In genomic region chr17:17766351-17767095, GRCh38 we compare ENCODE assay signal across 10 cellular contexts.
DNase-seq lines count a peak whose midpoint lies in the region; ATAC-seq and TF ChIP-seq lines count a peak whose summit lies in the region.
"Had no signal": no experiment of that assay in that cellular context is flagged by ENCODE, and none has a peak within 500 bp of the region (broad histone marks: within the 10 kb centered on the region; RNA-seq: fewer than 3 reads in every experiment).

No MANE protein-coding gene starts in this region.

- peaks cover 3% of the 10 kb centered on the region for H3K36me3 Mint-ChIP-seq in type B pancreatic cell

- peaks cover 81% of the 10 kb centered on the region for H3K4me1 Mint-ChIP-seq in type B pancreatic cell (ENCODE audit: unreplicated experiment)

- TF ChIP-seq POLR2A in gastroesophageal sphincter (IDR thresholded peaks at IDR 0.05), result no peak

- H3K4me3 ChIP-seq in left ventricle myocardium inferior (no peak overlapping the region), gastroesophageal sphincter (no peak overlapping the region)
- H3K4me3 ChIP-seq: SJSA1 had no signal

- WGBS in gastroesophageal sphincter (ENCODE audit: low coverage in 1 of 2), 2 donors, result 60 to 75% methylated on average over 2 to 9 of the region's 20 CpGs

- H3K4me1 ChIP-seq in left ventricle myocardium inferior (peaks cover 87% of the 10 kb centered on the region), gastroesophageal sphincter (peaks cover 3 to 89% (median 33%) of the 10 kb centered on the region in 3 donors)

- H3K9me3 ChIP-seq in left ventricle myocardium inferior (replicated peaks) (no peaks in the 10 kb centered on the region), gastroesophageal sphincter (no peaks in the 10 kb centered on the region)
- H3K9me3 ChIP-seq: SJSA1 had no signal

- H3K27ac ChIP-seq in left ventricle myocardium inferior (replicated peaks) (peak overlapping the region; percentile 23), gastroesophageal sphincter (peak overlapping the region in 3 of 4 donors; percentile 68 to 77 (median 72))
- H3K27ac ChIP-seq: SJSA1 had no signal

- H3K27me3 Mint-ChIP-seq in type B pancreatic cell, result no peaks in the 10 kb centered on the region

- H3K27me3 ChIP-seq in left ventricle myocardium inferior (ENCODE audit: low read depth), result no peaks in the 10 kb centered on the region
- H3K27me3 ChIP-seq in gastroesophageal sphincter, result no peaks in the 10 kb centered on the region
- H3K27me3 ChIP-seq: SJSA1 had no signal

- peak overlapping the region; percentile 70 for H3K27ac Mint-ChIP-seq in type B pancreatic cell

- peak overlapping the region; percentile 41 for H3K4me3 Mint-ChIP-seq in type B pancreatic cell

- no peaks in the 10 kb centered on the region for H3K9me3 Mint-ChIP-seq in type B pancreatic cell

- ATAC-seq in Right ventricle myocardium superior (ENCODE audit: poor library complexity) (no peak), HG03460 (IDR thresholded peaks at IDR 0.05; ENCODE audit: unreplicated experiment) (peak; percentile 56), gastroesophageal sphincter (peak; percentile 37), GM18520 (IDR thresholded peaks at IDR 0.05; ENCODE audit: unreplicated experiment) (no peak)

- intact Hi-C loops in left ventricle myocardium inferior (cut with micrococcal nuclease), result no loop called here
- intact Hi-C loops in Right ventricle myocardium superior (cut with DNase I), result no loop called here

- TF ChIP-seq CTCF in left ventricle myocardium inferior (IDR thresholded peaks at IDR 0.05; ENCODE audit: borderline replicate concordance), result no peak
- no peak for TF ChIP-seq CTCF in gastroesophageal sphincter (IDR thresholded peaks at IDR 0.05)
- no peak for TF ChIP-seq CTCF in type B pancreatic cell (conservative IDR thresholded peaks at IDR 0.05)

- no peak for DNase-seq in left ventricle myocardium inferior
- DNase-seq in Right ventricle myocardium superior, result no peak
- no peak for DNase-seq in type B pancreatic cell (ENCODE audit: extremely low spot score, unreplicated experiment)
- DNase-seq in OCI-M1 (lab: John Stamatoyannopoulos, UW), result no peak
- DNase-seq in occipital lobe (lab: John Stamatoyannopoulos, UW), result no peak
- DNase-seq: islet precursor cell had no signal

- TF ChIP-seq EP300 in gastroesophageal sphincter (IDR thresholded peaks at IDR 0.05), result no peak

- no peaks in the 10 kb centered on the region for H3K36me3 ChIP-seq in left ventricle myocardium inferior
- no peaks in the 10 kb centered on the region for H3K36me3 ChIP-seq in gastroesophageal sphincter

Comparison
In these comparisons a context has a peak if more than half of its experiments do, and no peak if none do; other contexts are left out.
1. ATAC-seq: peak in HG03460 (single experiment) and gastroesophageal sphincter (single experiment); none in Right ventricle myocardium superior (single experiment) and GM18520 (single experiment).